In genomic region chr6:106744781-106745180, GRCh38 we compare ENCODE assay signal across 17 cellular contexts.
DNase-seq lines count a peak whose midpoint lies in the region; ATAC-seq, FAIRE-seq and TF ChIP-seq lines count a peak whose summit lies in the region.
"Had no signal": no experiment of that assay in that cellular context is flagged by ENCODE, and none has a peak within 500 bp of the region (broad histone marks: within the 10 kb centered on the region; RNA-seq: fewer than 3 reads in every experiment).

No MANE protein-coding gene starts in this region.

- H2BK5ac ChIP-seq in mesenchymal stem cell (ENCODE audit: low read depth, low read length, poor library complexity, severe bottlenecking) = no peak overlapping the region

- BruUV-seq in PC-9 (replicated peaks; lab: Mats Ljungman, UMichigan) = no TSS peak

- H3K9me3 ChIP-seq in A549 (0 out of 3 replicates have a peak, but pooled peaks cover 3% of the 10 kb centered on the region), PC-9 (ENCODE audit: insufficient read depth, low read depth) (no peaks in the 10 kb centered on the region), mesenchymal stem cell (ENCODE audit: control insufficient read depth, low read length) (no peaks in the 10 kb centered on the region), thyroid gland (no peaks in the 10 kb centered on the region)

- no peak overlapping the region for H3K4ac ChIP-seq in mesenchymal stem cell (ENCODE audit: low read depth in 1 of 2, low read length in 2 of 2)

- H2BK15ac ChIP-seq in mesenchymal stem cell (ENCODE audit: low read depth, poor library complexity, severe bottlenecking) = no peak overlapping the region

- no peak overlapping the region for H3K23ac ChIP-seq in mesenchymal stem cell (ENCODE audit: low read length in 2 of 2)

- intact Hi-C loops in PC-9 (cut with micrococcal nuclease; ENCODE audit: unreplicated experiment) = no loop called here
- intact Hi-C loops in thyroid gland (cut with DNase I) = no loop called here

- no peak overlapping the region for H2BK120ac ChIP-seq in mesenchymal stem cell (ENCODE audit: low read depth, low read length)

- POLR2A ChIA-PET in A549 (lab: Yijun Ruan, JAX) (no interaction called here), PC-9 (lab: Charles Lee; ENCODE audit: unreplicated experiment) (no interaction called here), HEK293T (lab: Yijun Ruan, JAX) (no interaction called here)

- no peaks in the 10 kb centered on the region for H3K36me3 ChIP-seq in PC-9 (ENCODE audit: low read depth)
- H3K36me3 ChIP-seq in mesenchymal stem cell (ENCODE audit: control insufficient read depth in 1 of 2, insufficient read depth in 2 of 2, low read depth in 1 of 2, low read length in 2 of 2) = no peaks in the 10 kb centered on the region
- H3K36me3 ChIP-seq in thyroid gland = no peaks in the 10 kb centered on the region
- H3K36me3 ChIP-seq: BLaER1 had no signal

- no peak overlapping the region for H2BK12ac ChIP-seq in mesenchymal stem cell (ENCODE audit: low read length in 2 of 2)

- no peaks in the 10 kb centered on the region for H4K20me1 ChIP-seq in PC-9 (ENCODE audit: insufficient read depth)
- H4K20me1 ChIP-seq: BLaER1 had no signal

- H3K9ac ChIP-seq in mesenchymal stem cell (ENCODE audit: low read length) = no peak overlapping the region
- H3K9ac ChIP-seq: BLaER1 had no signal

- TF ChIP-seq CTCF in A549 (IDR thresholded peaks at IDR 0.05) (no peak), PC-9 (conservative IDR thresholded peaks at IDR 0.05) (no peak), thyroid gland (IDR thresholded peaks at IDR 0.05) (no peak)

- H3K27me3 ChIP-seq in PC-9 (ENCODE audit: insufficient read depth, low read depth) = no peaks in the 10 kb centered on the region
- H3K27me3 ChIP-seq in mesenchymal stem cell (ENCODE audit: control insufficient read depth in 1 of 2, insufficient read depth in 1 of 2, low read length in 2 of 2) = peaks cover 0 to 9% of the 10 kb centered on the region in 2 experiments
- H3K27me3 ChIP-seq in thyroid gland = no peaks in the 10 kb centered on the region
- H3K27me3 ChIP-seq: BLaER1 had no signal

- H3K18ac ChIP-seq in mesenchymal stem cell (ENCODE audit: low read depth in 1 of 2, low read length in 2 of 2) = no peak overlapping the region

- no peak for TF ChIP-seq POLR2A in A549 (IDR thresholded peaks at IDR 0.05; ENCODE audit: low read length)
- no peak for TF ChIP-seq POLR2A in thyroid gland (IDR thresholded peaks at IDR 0.05)

- H4K91ac ChIP-seq in mesenchymal stem cell (ENCODE audit: low read length) = no peak overlapping the region

- no peak for TF ChIP-seq RAD21 in A549 (conservative IDR thresholded peaks at IDR 0.05 in 1 of 2, IDR thresholded peaks at IDR 0.05 in 1 of 2)

- ATAC-seq in A549 (no peak), GM21528 (IDR thresholded peaks at IDR 0.05; ENCODE audit: low FRiP score, unreplicated experiment) (no peak), GM18502 (IDR thresholded peaks at IDR 0.05; ENCODE audit: poor library complexity, unreplicated experiment) (no peak), HG03025 (IDR thresholded peaks at IDR 0.05; ENCODE audit: low FRiP score, unreplicated experiment) (no peak)

- H3K9me2 ChIP-seq in PC-9 (ENCODE audit: insufficient read depth) = no peaks in the 10 kb centered on the region

- H2AFZ ChIP-seq in PC-9 (no peak overlapping the region), mesenchymal stem cell (ENCODE audit: low read depth, low read length) (no peak overlapping the region)

- peaks cover 46% of the 10 kb centered on the region for H3F3A ChIP-seq in PC-9 (ENCODE audit: insufficient read depth, low read depth)

- H4K8ac ChIP-seq in mesenchymal stem cell (ENCODE audit: low read length) = no peak overlapping the region

- H3K27ac ChIP-seq in A549 (peak overlapping the region; percentile 94 to 97), PC-9 (peak overlapping the region; percentile 98; the same call in 1 of the 2 replicates), mesenchymal stem cell (ENCODE audit: low read length, poor library complexity, severe bottlenecking) (no peak overlapping the region), thyroid gland (peak overlapping the region; percentile 83 to 97 (median 89))
- H3K27ac ChIP-seq: 22Rv1, BLaER1 had no signal

- CTCF ChIA-PET in A549 (lab: Yijun Ruan, JAX) (interaction anchor here (1.3 kb wide), 1 partner anchor 235 kb away, joined by 4 read pairs; no protein-coding TSS in a partner anchor), PC-9 (lab: Charles Lee) (no interaction called here), HEK293T (lab: Yijun Ruan, JAX) (no interaction called here)

- H3K4me3 ChIP-seq in A549 (no peak overlapping the region), PC-9 (no peak overlapping the region), mesenchymal stem cell (ENCODE audit: insufficient read depth in 1 of 2, low read depth in 1 of 2, low read length in 2 of 2) (no peak overlapping the region), thyroid gland (replicated peaks in 1 of 3) (no peak overlapping the region)
- H3K4me3 ChIP-seq: BLaER1 had no signal

- H3K4me2 ChIP-seq in A549 (peak overlapping the region; percentile 73; the same call in 2 of the 3 replicates), PC-9 (no peak overlapping the region), mesenchymal stem cell (ENCODE audit: low read length, poor library complexity, severe bottlenecking) (no peak overlapping the region)
- H3K4me2 ChIP-seq: BLaER1 had no signal

- H3K79me2 ChIP-seq in PC-9 (ENCODE audit: low read depth) = no peaks in the 10 kb centered on the region

- 79% methylated on average over 2 of the region's 2 CpGs for WGBS in A549 (ENCODE audit: missing lambda C conversion rate)
- WGBS in mesenchymal stem cell = 78% methylated on average over 2 of the region's 2 CpGs
- 78 to 84% methylated on average over 2 of the region's 2 CpGs for WGBS in thyroid gland, 2 donors

- DNase-seq in A549 (ENCODE audit: low read depth in 1 of 2, low spot score in 1 of 2) = no peak
- no peak for DNase-seq in PC-9
- DNase-seq in mesenchymal stem cell = no peak
- no peak for DNase-seq in thyroid gland
- no peak for DNase-seq in HEK293T (ENCODE audit: extremely low spot score)
- DNase-seq: Calu3; CD4-positive, alpha-beta memory T cell; GF-D8; H9; IMR-90 had no signal

- peaks cover 68% of the 10 kb centered on the region for H3K4me1 ChIP-seq in A549
- peaks cover 53% of the 10 kb centered on the region for H3K4me1 ChIP-seq in PC-9 (replicated peaks; ENCODE audit: insufficient read depth)
- H3K4me1 ChIP-seq in mesenchymal stem cell (ENCODE audit: control insufficient read depth, insufficient read depth, low read depth, low read length) = peaks cover 5% of the 10 kb centered on the region
- peaks cover 50 to 62% of the 10 kb centered on the region in 2 donors for H3K4me1 ChIP-seq in thyroid gland

- H3K14ac ChIP-seq in mesenchymal stem cell (ENCODE audit: low read length in 2 of 2) = no peak overlapping the region

- TF ChIP-seq EP300 in A549 (IDR thresholded peaks at IDR 0.05) = no peak

- no peak for FAIRE-seq in A549 (lab: Jason Lieb, UNC)
- FAIRE-seq: H1, HTR-8/SVneo had no signal

- no peaks in the 10 kb centered on the region for H3K79me1 ChIP-seq in mesenchymal stem cell (replicated peaks; ENCODE audit: low read length, poor library complexity, severe bottlenecking)

- peak overlapping the region; percentile 42 for H2AK5ac ChIP-seq in mesenchymal stem cell (ENCODE audit: low read length, severe bottlenecking)

TF ChIP-seq in A549, 52 proteins besides CTCF, POLR2A, EP300 and RAD21 (continues in another document):
- TF ChIP-seq MAZ (IDR thresholded peaks at IDR 0.05; ENCODE audit: borderline replicate concordance, low read depth, low read length) (no peak), ZSCAN20 (CRISPR knock-in tag; IDR thresholded peaks at IDR 0.05) (no peak), NR3C1 (IDR thresholded peaks at IDR 0.05) (no peak), PHF8 (IDR thresholded peaks at IDR 0.05; ENCODE audit: borderline replicate concordance, low read depth) (no peak), E2F6 (IDR thresholded peaks at IDR 0.05; ENCODE audit: borderline replicate concordance, low read depth) (no peak)

TF ChIP-seq in HEK293T, 16 proteins besides CTCF, POLR2A, EP300 and RAD21:
- TF ChIP-seq ARNT (IDR thresholded peaks at IDR 0.05) (no peak), FOXK2 (IDR thresholded peaks at IDR 0.05) (no peak), ELF4 (IDR thresholded peaks at IDR 0.05) (no peak), BHLHE40 (IDR thresholded peaks at IDR 0.05; ENCODE audit: borderline replicate concordance) (no peak), SUZ12 (IDR thresholded peaks at IDR 0.05) (no peak), FOXA1 (IDR thresholded peaks at IDR 0.05) (no peak), HDGF (IDR thresholded peaks at IDR 0.05; ENCODE audit: borderline replicate concordance) (no peak), LEF1 (IDR thresholded peaks at IDR 0.05; ENCODE audit: borderline replicate concordance) (no peak), NFRKB (IDR thresholded peaks at IDR 0.05) (no peak), TARDBP (IDR thresholded peaks at IDR 0.05) (no peak), ZNF384 (IDR thresholded peaks at IDR 0.05) (no peak), FOXM1 (IDR thresholded peaks at IDR 0.05; ENCODE audit: borderline replicate concordance) (no peak), SP1 (IDR thresholded peaks at IDR 0.05) (no peak), L3MBTL2 (conservative IDR thresholded peaks at IDR 0.05) (no peak), CTBP1 (IDR thresholded peaks at IDR 0.05; ENCODE audit: borderline replicate concordance) (no peak), PKNOX1 (IDR thresholded peaks at IDR 0.05) (no peak)
